8 cellular contexts compared by ENCODE assay signal in the genomic region with DNA sequence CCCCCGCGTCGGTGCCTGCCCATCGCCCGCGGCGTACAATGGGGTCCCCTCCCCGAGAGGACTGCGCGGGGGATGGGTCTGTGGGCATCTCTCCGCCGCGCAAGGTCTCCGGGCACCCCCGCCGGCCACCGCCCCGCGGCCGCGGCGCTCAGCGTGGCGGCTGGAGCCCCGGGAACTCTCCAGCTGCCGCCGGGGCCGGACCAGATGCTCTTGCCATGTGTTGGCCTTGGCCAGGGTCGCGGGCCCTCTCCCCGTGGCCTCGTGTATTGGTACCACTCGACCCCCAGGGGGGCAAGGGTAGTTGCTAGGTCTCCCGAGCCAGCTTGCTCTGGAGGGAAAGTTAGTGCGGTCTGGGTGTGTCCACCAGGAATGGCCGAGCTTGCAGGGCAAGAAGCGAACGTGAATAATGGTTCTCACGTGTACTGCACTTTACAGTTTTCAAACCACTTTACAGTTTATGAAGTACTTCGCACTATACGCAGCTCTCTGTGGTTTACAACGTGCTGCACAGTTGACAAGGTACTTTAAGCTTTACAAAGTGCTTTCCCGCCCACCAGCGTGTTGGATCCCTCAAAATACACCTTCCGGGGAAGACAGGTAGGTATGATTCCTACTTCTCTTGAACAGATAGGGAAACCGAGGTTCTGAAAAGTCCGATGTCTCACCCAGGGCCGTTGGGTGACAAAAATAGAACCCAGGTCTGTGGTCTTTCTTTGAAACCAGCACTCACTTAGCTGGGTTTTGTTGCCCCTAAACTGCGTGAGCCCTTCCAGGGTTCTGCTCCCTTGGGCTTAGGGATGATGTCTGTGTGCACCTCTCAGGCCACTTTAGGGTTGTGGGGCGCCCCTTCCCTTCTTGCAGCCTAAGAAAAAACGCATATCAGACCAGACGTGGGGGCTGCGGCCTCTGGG. TPM values are rescaled to one million over a fixed set of nuclear protein-coding genes. Genes with fewer than 3 reads are reported as not detected.
DNase-seq lines count a peak whose midpoint lies in the region; ATAC-seq lines count a peak whose summit lies in the region.

No MANE protein-coding gene starts in this region.

- H3K27me3 ChIP-seq in iPS-18a (ENCODE audit: control insufficient read depth, insufficient read depth, low read length) (peaks cover 28% of the 10 kb centered on the region), subcutaneous abdominal adipose tissue (ENCODE audit: control insufficient read depth in 5 of 5, insufficient read depth in 4 of 5, low read length in 5 of 5) (peaks cover 0 to 14% (median 6%) of the 10 kb centered on the region in 5 donors)

- no peak overlapping the region for H3K9ac ChIP-seq in iPS-18a (ENCODE audit: low read length)
- peak overlapping the region in 1 of 5 donors; percentile 56 for H3K9ac ChIP-seq in subcutaneous abdominal adipose tissue (ENCODE audit: low read length in 5 of 5)

- intact Hi-C loops in activated CD4-positive, alpha-beta memory T cell treated with anti-CD3 and anti-CD28 coated beads for 36 hours (cut with micrococcal nuclease): no loop called here

- H3K27ac ChIP-seq in iPS-18a (ENCODE audit: low read length): no peak overlapping the region
- H3K27ac ChIP-seq in subcutaneous abdominal adipose tissue (ENCODE audit: low read depth, low read length): no peak overlapping the region

- peaks cover 15% of the 10 kb centered on the region for H3K4me1 Mint-ChIP-seq in activated T-cell treated with anti-CD3 and anti-CD28 coated beads, Interleukin-2, amount 50 U/mL, for 4 hours (ENCODE audit: low read depth)
- peaks cover 16% of the 10 kb centered on the region for H3K4me1 Mint-ChIP-seq in activated CD4-positive, alpha-beta memory T cell treated with anti-CD3 and anti-CD28 coated beads for 36 hours (ENCODE audit: low read depth)

- CTCF ChIA-PET in activated CD4-positive, alpha-beta memory T cell treated with anti-CD3 and anti-CD28 coated beads for 36 hours (lab: Charles Lee): interaction anchor here (1.1 kb wide), 2 partner anchors 37 to 219 kb away, joined by 3 read pairs; no protein-coding TSS in a partner anchor

- H3K36me3 ChIP-seq in iPS-18a (ENCODE audit: control insufficient read depth, low read depth, low read length) (no peaks in the 10 kb centered on the region), subcutaneous abdominal adipose tissue (ENCODE audit: control insufficient read depth in 5 of 5, insufficient read depth in 5 of 5, low read length in 5 of 5) (no peaks in the 10 kb centered on the region)

- H3K4me1 ChIP-seq in iPS-18a (ENCODE audit: control insufficient read depth, low read depth, low read length): peaks cover 1% of the 10 kb centered on the region
- H3K4me1 ChIP-seq in subcutaneous abdominal adipose tissue (ENCODE audit: control insufficient read depth in 5 of 5, insufficient read depth in 5 of 5, low read length in 5 of 5): peaks cover 0 to 47% (median 21%) of the 10 kb centered on the region in 5 donors

- H3K9me3 ChIP-seq in iPS-18a (ENCODE audit: control insufficient read depth, low read depth, low read length) (no peaks in the 10 kb centered on the region), subcutaneous abdominal adipose tissue (ENCODE audit: control insufficient read depth in 5 of 5, low read length in 5 of 5) (no peaks in the 10 kb centered on the region)

- ATAC-seq in activated T-cell treated with anti-CD3 and anti-CD28 coated beads, Interleukin-2, amount 50 U/mL, for 4 hours: peak; percentile 21 to 29

- peaks cover 65% of the 10 kb centered on the region for H3K27me3 Mint-ChIP-seq in activated T-cell treated with anti-CD3 and anti-CD28 coated beads, Interleukin-2, amount 50 U/mL, for 4 hours (ENCODE audit: low read depth)
- peaks cover 74% of the 10 kb centered on the region for H3K27me3 Mint-ChIP-seq in activated CD4-positive, alpha-beta memory T cell treated with anti-CD3 and anti-CD28 coated beads for 36 hours

- H3K4me3 ChIP-seq in iPS-18a (ENCODE audit: low read length) (peak overlapping the region; percentile 51), subcutaneous abdominal adipose tissue (ENCODE audit: low read depth in 1 of 5, low read length in 5 of 5) (peak overlapping the region; percentile 31 to 66 (median 54))

- no peak overlapping the region for H3K27ac Mint-ChIP-seq in activated CD4-positive, alpha-beta memory T cell treated with anti-CD3 and anti-CD28 coated beads for 36 hours

- DNase-seq in activated T-cell treated with anti-CD3 and anti-CD28 coated beads, Interleukin-2, amount 50 U/mL, for 4 hours: no peak
- no peak for DNase-seq in activated T-cell treated with anti-CD3 and anti-CD28 coated beads, Interleukin-2, amount 50 U/mL, for 1 hour
- DNase-seq in activated CD4-positive, alpha-beta memory T cell treated with anti-CD3 and anti-CD28 coated beads for 36 hours: peak; percentile 34
- DNase-seq in DMS153 treated with DMSO at 0.1 percent for 48 hours (lab: John Stamatoyannopoulos, UW; ENCODE audit: unreplicated experiment) (no peak), NCI-H128 (lab: John Stamatoyannopoulos, UW; ENCODE audit: unreplicated experiment) (no peak)
- DNase-seq in stimulated activated CD8-positive, alpha-beta memory T cell treated with anti-CD3 and anti-CD28 coated beads, Interleukin-4, amount 100 ng/mL, for 48 hours: no peak

- H3K36me3 Mint-ChIP-seq in activated T-cell treated with anti-CD3 and anti-CD28 coated beads, Interleukin-2, amount 50 U/mL, for 4 hours (ENCODE audit: insufficient read depth): no peaks in the 10 kb centered on the region
- no peaks in the 10 kb centered on the region for H3K36me3 Mint-ChIP-seq in activated CD4-positive, alpha-beta memory T cell treated with anti-CD3 and anti-CD28 coated beads for 36 hours

- POLR2A ChIA-PET in activated CD4-positive, alpha-beta memory T cell treated with anti-CD3 and anti-CD28 coated beads for 36 hours (lab: Charles Lee): no interaction called here

- no peaks in the 10 kb centered on the region for H3K9me3 Mint-ChIP-seq in activated T-cell treated with anti-CD3 and anti-CD28 coated beads, Interleukin-2, amount 50 U/mL, for 4 hours
- no peaks in the 10 kb centered on the region for H3K9me3 Mint-ChIP-seq in activated CD4-positive, alpha-beta memory T cell treated with anti-CD3 and anti-CD28 coated beads for 36 hours

- H3K4me3 Mint-ChIP-seq in activated T-cell treated with anti-CD3 and anti-CD28 coated beads, Interleukin-2, amount 50 U/mL, for 4 hours: peak overlapping the region; percentile 61
- peak overlapping the region; percentile 41 for H3K4me3 Mint-ChIP-seq in activated CD4-positive, alpha-beta memory T cell treated with anti-CD3 and anti-CD28 coated beads for 36 hours

RNA-seq across cellular contexts. Expression of a gene that starts 1.2 kb away (rescaled TPM):
- total RNA-seq in activated T-cell treated with anti-CD3 and anti-CD28 coated beads, Interleukin-2, amount 50 U/mL, for 4 hours: under 1 TPM; 0.15 to 0.68 (median 0.16) TPM
- under 1 TPM; 0.07 to 0.17 TPM for total RNA-seq in activated CD4-positive, alpha-beta memory T cell treated with anti-CD3 and anti-CD28 coated beads for 36 hours

RNA-seq across cellular contexts. Expression of a gene that starts 58.8 kb away (rescaled TPM):
- total RNA-seq in activated T-cell treated with anti-CD3 and anti-CD28 coated beads, Interleukin-2, amount 50 U/mL, for 4 hours: under 1 TPM; 0.43 to 0.65 (median 0.45) TPM
- not detected for total RNA-seq in activated CD4-positive, alpha-beta memory T cell treated with anti-CD3 and anti-CD28 coated beads for 36 hours
